Comparison of ENCODE assay signal across 22 cellular contexts in genomic region chr20:59578602-59579403, GRCh38. TPM values are rescaled to one million over a fixed set of nuclear protein-coding genes. Genes with fewer than 3 reads are reported as not detected.
A peak's percentile ranks its signal among the peaks of the same experiment; 100 is the strongest.
DNase-seq lines count a peak whose midpoint lies in the region; ATAC-seq and TF ChIP-seq lines count a peak whose summit lies in the region.
"Had no signal": no experiment of that assay in that cellular context is flagged by ENCODE, and none has a peak within 500 bp of the region (broad histone marks: within the 10 kb centered on the region; RNA-seq: fewer than 3 reads in every experiment).

No MANE protein-coding gene starts in this region.

- H3K9me3 Mint-ChIP-seq in WTC11 = no peaks in the 10 kb centered on the region

- H3K27ac Mint-ChIP-seq in WTC11 = no peak overlapping the region
- H3K27ac Mint-ChIP-seq: CD4-positive, alpha-beta memory T cell; H9 had no signal

- H3K4me3 ChIP-seq in lower lobe of right lung (peak overlapping the region; percentile 37), spleen (peak overlapping the region in 4 of 8 donors; percentile 32 to 59 (median 38)), A673 (ENCODE audit: low read depth, low read length, poor library complexity, severe bottlenecking) (no peak overlapping the region)
- H3K4me3 ChIP-seq: GM12878, SK-N-MC had no signal

- H3K4me1 Mint-ChIP-seq in WTC11 = peaks cover 4% of the 10 kb centered on the region; the same call in 1 of the 2 replicates

- DNase-seq in activated effector memory CD4-positive, alpha-beta T cell treated with anti-CD3 and anti-CD28 coated beads, Interleukin-2, amount 50 U/mL, for 16 hours = peak; percentile 39
- no peak for DNase-seq in activated effector memory CD4-positive, alpha-beta T cell treated with Interleukin-2 at 50 U/mL for 16 hours
- no peak for DNase-seq in WTC11 (ENCODE audit: low spot score)
- no peak for DNase-seq in lower lobe of right lung
- peak; percentile 53 for DNase-seq in spleen
- no peak for DNase-seq in A673 (ENCODE audit: low spot score)
- no peak for DNase-seq in NOMO-1 treated with DMSO at 0.1 percent for 48 hours (lab: John Stamatoyannopoulos, UW; ENCODE audit: unreplicated experiment)
- DNase-seq: BE2C; Calu3; CD4-positive, alpha-beta memory T cell; H9; NCI-H1092 treated with DMSO at 0.1 percent for 48 hours; NCI-H2081 treated with DMSO at 0.1 percent for 48 hours; NCI-H510A; NCI-H748 treated with DMSO at 0.1 percent for 48 hours; NK-92 treated with Interleukin-12 subunit alpha and Interleukin-12 subunit beta, amount 100 ng/mL, for 24 hours; Right ventricle myocardium superior had no signal

- H3K4me1 ChIP-seq in lower lobe of right lung = peaks cover 5% of the 10 kb centered on the region
- H3K4me1 ChIP-seq in spleen = peaks cover 0 to 39% (median 3%) of the 10 kb centered on the region in 6 donors
- peaks cover 40% of the 10 kb centered on the region for H3K4me1 ChIP-seq in A673 (ENCODE audit: insufficient read depth, low read length, poor library complexity, severe bottlenecking)
- H3K4me1 ChIP-seq: BE2C had no signal

- H3K36me3 ChIP-seq in lower lobe of right lung (no peaks in the 10 kb centered on the region), spleen (no peaks in the 10 kb centered on the region), A673 (ENCODE audit: insufficient read depth, low read length, poor library complexity, severe bottlenecking) (no peaks in the 10 kb centered on the region)
- H3K36me3 ChIP-seq: BE2C had no signal

- peaks cover 85% of the 10 kb centered on the region for H3K27me3 Mint-ChIP-seq in WTC11 (ENCODE audit: low read depth)

- TF ChIP-seq POLR2A in spleen (IDR thresholded peaks at IDR 0.05) = no peak

- CTCF ChIA-PET in WTC11 (lab: Charles Lee) = interaction anchor here (1.0 to 2.8 kb wide), 2 partner anchors 18 to 169 kb away, joined by 3 to 14 read pairs; no protein-coding TSS in a partner anchor
- CTCF ChIA-PET in A673 (lab: Charles Lee) = no interaction called here

- ATAC-seq in WTC11 = no peak
- ATAC-seq in lower lobe of right lung = no peak
- ATAC-seq in HG03095 (IDR thresholded peaks at IDR 0.05; ENCODE audit: unreplicated experiment) = no peak
- ATAC-seq: GM12878 had no signal

- WGBS in spleen, 5 donors = 83 to 91% (median 86%) methylated on average over 13 to 15 of the region's 15 CpGs

- intact Hi-C loops in lower lobe of right lung (cut with DNase I) = no loop called here
- intact Hi-C loops in spleen (cut with DNase I; ENCODE audit: low total_unique reads) = no loop called here
- intact Hi-C loops in A673 (cut with micrococcal nuclease; ENCODE audit: unreplicated experiment) = no loop called here

- TF ChIP-seq CTCF in WTC11 (IDR thresholded peaks at IDR 0.05) (no peak), lower lobe of right lung (IDR thresholded peaks at IDR 0.05) (no peak), spleen (IDR thresholded peaks at IDR 0.05 in 8 of 11, conservative IDR thresholded peaks at IDR 0.05 in 3 of 11) (no peak), A673 (conservative IDR thresholded peaks at IDR 0.05; ENCODE audit: low read depth, low read length) (no peak)

- BruUV-seq in A673 (replicated peaks; lab: Mats Ljungman, UMichigan) = no TSS peak

- POLR2A ChIA-PET in WTC11 (lab: Charles Lee) = no interaction called here
- POLR2A ChIA-PET in A673 (lab: Charles Lee; ENCODE audit: low non-redundant PET) = no interaction called here

- H3K27me3 ChIP-seq in lower lobe of right lung (ENCODE audit: low read depth) (peaks cover 36% of the 10 kb centered on the region), spleen (replicated peaks in 1 of 7) (peaks cover 0 to 75% (median 21%) of the 10 kb centered on the region in 7 donors), A673 (replicated peaks; ENCODE audit: insufficient read depth, low read depth, low read length, poor library complexity) (peaks cover 25% of the 10 kb centered on the region)

- peak overlapping the region; percentile 54 for H3K4me3 Mint-ChIP-seq in WTC11
- H3K4me3 Mint-ChIP-seq: CD4-positive, alpha-beta memory T cell had no signal

- H3K27ac ChIP-seq in lower lobe of right lung (no peak overlapping the region), spleen (peak overlapping the region in 3 of 8 donors; percentile 11 to 63 (median 61)), A673 (ENCODE audit: low read depth, low read length, poor library complexity, severe bottlenecking) (no peak overlapping the region)
- H3K27ac ChIP-seq: 22Rv1, SK-N-MC had no signal

- no peaks in the 10 kb centered on the region for H3K9me3 ChIP-seq in lower lobe of right lung
- H3K9me3 ChIP-seq in spleen = no peaks in the 10 kb centered on the region
- H3K9me3 ChIP-seq in A673 (ENCODE audit: low read depth, low read length, poor library complexity, severe bottlenecking) = no peaks in the 10 kb centered on the region
- H3K9me3 ChIP-seq: BE2C had no signal

- H3K36me3 Mint-ChIP-seq in WTC11 = no peaks in the 10 kb centered on the region
- H3K36me3 Mint-ChIP-seq: CD4-positive, alpha-beta memory T cell had no signal

TF ChIP-seq in WTC11, 78 proteins besides CTCF, POLR2A, EP300 and RAD21:
- TF ChIP-seq ESRRA (CRISPR knock-in tag; IDR thresholded peaks at IDR 0.05; ENCODE audit: borderline replicate concordance) (no peak), ETV6 (CRISPR knock-in tag; IDR thresholded peaks at IDR 0.05) (no peak), JAZF1 (CRISPR knock-in tag; IDR thresholded peaks at IDR 0.05) (no peak), GABPB1 (CRISPR knock-in tag; IDR thresholded peaks at IDR 0.05) (no peak), NFE2L1 (CRISPR knock-in tag; IDR thresholded peaks at IDR 0.05) (no peak), NR2C2 (CRISPR knock-in tag; IDR thresholded peaks at IDR 0.05) (no peak), IRF2 (CRISPR knock-in tag; IDR thresholded peaks at IDR 0.05; ENCODE audit: borderline replicate concordance, low read depth) (no peak), NFYB (CRISPR knock-in tag; conservative IDR thresholded peaks at IDR 0.05; ENCODE audit: low read depth) (no peak), FOXK1 (CRISPR knock-in tag; IDR thresholded peaks at IDR 0.05) (no peak), NR3C1 (CRISPR knock-in tag; conservative IDR thresholded peaks at IDR 0.05; ENCODE audit: low read depth) (no peak), ATF3 (CRISPR knock-in tag; conservative IDR thresholded peaks at IDR 0.05) (no peak), ZNF532 (CRISPR knock-in tag; IDR thresholded peaks at IDR 0.05; ENCODE audit: borderline replicate concordance) (no peak), ZNF263 (CRISPR knock-in tag; IDR thresholded peaks at IDR 0.05; ENCODE audit: low read depth) (no peak), MYBL2 (CRISPR knock-in tag; IDR thresholded peaks at IDR 0.05) (no peak)

RNA-seq across cellular contexts. Expression of gene PHACTR3, which starts 25.5 kb away (rescaled TPM):
- total RNA-seq in WTC11 (2021) (0.23 to 0.30 TPM (median 0.28 TPM) in 3 replicates), lower lobe of right lung (9.0 TPM), spleen (10 to 100 TPM in 4 of 7 donors, 1 to 10 TPM in 3; 7.3 to 15.0 (median 10.1) TPM), A673 (2021) (0.17 and 0.59 TPM in 2 replicates)
- polyA plus RNA-seq in spleen = 1 to 10 TPM; 1.4 to 2.6 (median 1.4) TPM
- total RNA-seq: CD4-positive, alpha-beta memory T cell; H9 had no signal
- polyA plus RNA-seq: AG04450; CD4-positive, alpha-beta memory T cell had no signal

Comparison
In these comparisons a context has a peak if more than half of its experiments do, and no peak if none do; other contexts are left out.
1. DNase-seq: peak in activated effector memory CD4-positive, alpha-beta T cell treated with anti-CD3 and anti-CD28 coated beads, Interleukin-2, amount 50 U/mL, for 16 hours (single experiment) and spleen (single experiment); none in activated effector memory CD4-positive, alpha-beta T cell treated with Interleukin-2 at 50 U/mL for 16 hours (single experiment), WTC11 (single experiment), lower lobe of right lung (single experiment), A673 (single experiment) and NOMO-1 treated with DMSO at 0.1 percent for 48 hours (single experiment).